In the genomic region with DNA sequence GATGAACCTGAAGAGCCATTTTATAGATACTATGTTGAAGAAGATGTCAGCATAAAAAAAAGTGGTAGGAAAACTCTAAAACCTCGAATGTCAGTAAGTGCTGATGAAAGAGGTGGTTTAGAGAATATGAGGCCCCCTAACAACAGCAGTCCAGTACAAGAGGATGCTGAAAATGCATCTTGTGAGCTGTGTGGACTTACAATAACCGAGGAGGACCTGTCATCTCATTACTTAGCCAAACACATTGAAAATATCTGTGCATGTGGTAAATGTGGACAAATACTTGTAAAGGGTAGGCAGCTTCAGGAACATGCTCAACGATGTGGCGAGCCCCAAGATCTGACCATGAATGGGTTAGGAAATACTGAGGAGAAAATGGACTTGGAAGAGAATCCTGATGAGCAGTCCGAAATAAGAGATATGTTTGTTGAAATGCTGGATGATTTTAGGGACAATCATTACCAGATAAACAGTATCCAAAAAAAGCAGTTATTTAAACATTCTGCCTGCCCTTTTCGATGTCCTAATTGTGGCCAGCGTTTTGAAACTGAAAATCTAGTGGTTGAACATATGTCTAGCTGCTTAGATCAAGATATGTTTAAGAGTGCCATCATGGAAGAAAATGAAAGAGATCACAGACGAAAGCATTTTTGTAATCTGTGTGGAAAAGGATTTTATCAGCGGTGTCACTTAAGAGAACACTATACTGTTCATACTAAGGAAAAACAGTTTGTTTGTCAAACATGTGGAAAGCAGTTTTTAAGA, we compare ENCODE assay signal across 25 cellular contexts. TPM values are rescaled to one million over a fixed set of nuclear protein-coding genes. Genes with fewer than 3 reads are reported as not detected.
DNase-seq lines count a peak whose midpoint lies in the region; ATAC-seq lines count a peak whose summit lies in the region.
"Had no signal": no experiment of that assay in that cellular context is flagged by ENCODE, and none has a peak within 500 bp of the region (broad histone marks: within the 10 kb centered on the region; RNA-seq: fewer than 3 reads in every experiment).

No MANE protein-coding gene starts in this region.

- H3K27me3 Mint-ChIP-seq in stimulated activated naive CD8-positive, alpha-beta T cell treated with anti-CD3 and anti-CD28 coated beads, Interleukin-15, amount 100 ng/mL, for 72 hours, result no peaks in the 10 kb centered on the region
- no peaks in the 10 kb centered on the region for H3K27me3 Mint-ChIP-seq in activated CD4-positive, alpha-beta T cell treated with anti-CD3 and anti-CD28 coated beads, Interleukin-2, amount 10 ng/mL, durations not matched to agents 7 days and 5 days
- H3K27me3 Mint-ChIP-seq: activated CD4-positive, alpha-beta T cell treated with anti-CD3 and anti-CD28 coated beads for 36 hours; CD4-positive, alpha-beta T cell; stimulated activated naive CD8-positive, alpha-beta T cell treated with anti-CD3 and anti-CD28 coated beads, Interleukin-15, Interleukin-2, amounts not matched to agents 100 ng/mL and 50 ng/mL, for 24 hours had no signal

- peaks cover 19% of the 10 kb centered on the region for H3K36me3 Mint-ChIP-seq in activated CD4-positive, alpha-beta T cell treated with anti-CD3 and anti-CD28 coated beads, Interleukin-2, amount 10 ng/mL, durations not matched to agents 7 days and 5 days (ENCODE audit: low read depth)

- H3K27ac Mint-ChIP-seq in stimulated activated naive CD8-positive, alpha-beta T cell treated with anti-CD3 and anti-CD28 coated beads, Interleukin-15, amount 100 ng/mL, for 72 hours, result no peak overlapping the region
- H3K27ac Mint-ChIP-seq in activated CD4-positive, alpha-beta T cell treated with anti-CD3 and anti-CD28 coated beads, Interleukin-2, amount 10 ng/mL, durations not matched to agents 7 days and 5 days, result no peak overlapping the region
- H3K27ac Mint-ChIP-seq: activated CD4-positive, alpha-beta T cell treated with anti-CD3 and anti-CD28 coated beads for 36 hours; CD4-positive, alpha-beta T cell; endodermal cell; stimulated activated naive CD8-positive, alpha-beta T cell treated with anti-CD3 and anti-CD28 coated beads, Interleukin-15, Interleukin-2, amounts not matched to agents 100 ng/mL and 50 ng/mL, for 24 hours had no signal

- peak; percentile 68 for ATAC-seq in stimulated activated naive CD8-positive, alpha-beta T cell treated with anti-CD3 and anti-CD28 coated beads, Interleukin-15, Interleukin-2, amounts not matched to agents 100 U/mL and 50 U/mL, for 24 hours
- no peak for ATAC-seq in stimulated activated naive CD8-positive, alpha-beta T cell treated with anti-CD3 and anti-CD28 coated beads, Interleukin-15, amount 100 ng/mL, for 72 hours
- no peak for ATAC-seq in HG03432 (IDR thresholded peaks at IDR 0.05; ENCODE audit: unreplicated experiment)
- ATAC-seq: activated CD4-positive, alpha-beta T cell treated with anti-CD3 and anti-CD28 coated beads for 36 hours; activated T-cell treated with anti-CD3 and anti-CD28 coated beads, Interleukin-2, amount 50 U/mL, for 4 hours; esophagus mucosa had no signal

- H3K4me3 Mint-ChIP-seq in stimulated activated naive CD8-positive, alpha-beta T cell treated with anti-CD3 and anti-CD28 coated beads, Interleukin-15, amount 100 ng/mL, for 72 hours, result no peak overlapping the region
- H3K4me3 Mint-ChIP-seq in activated CD4-positive, alpha-beta T cell treated with anti-CD3 and anti-CD28 coated beads, Interleukin-2, amount 10 ng/mL, durations not matched to agents 7 days and 5 days, result no peak overlapping the region
- H3K4me3 Mint-ChIP-seq: activated CD4-positive, alpha-beta T cell treated with anti-CD3 and anti-CD28 coated beads for 36 hours; activated T-cell treated with anti-CD3 and anti-CD28 coated beads, Interleukin-2, amount 50 U/mL, for 4 hours; CD4-positive, alpha-beta T cell; endodermal cell; neural crest cell; stimulated activated naive CD8-positive, alpha-beta T cell treated with anti-CD3 and anti-CD28 coated beads, Interleukin-15, Interleukin-2, amounts not matched to agents 100 ng/mL and 50 ng/mL, for 24 hours had no signal

- CTCF ChIA-PET in activated CD4-positive, alpha-beta T cell treated with anti-CD3 and anti-CD28 coated beads, Interleukin-2, amount 10 ng/mL, durations not matched to agents 7 days and 5 days (lab: Charles Lee), result interaction anchor here (2.7 kb wide), 1 partner anchor 12 kb away, joined by 10 read pairs; no protein-coding TSS in a partner anchor

- POLR2A ChIA-PET in activated CD4-positive, alpha-beta T cell treated with anti-CD3 and anti-CD28 coated beads, Interleukin-2, amount 10 ng/mL, durations not matched to agents 7 days and 5 days (lab: Charles Lee), result no interaction called here

- H3K27ac ChIP-seq in angular gyrus (ENCODE audit: low read depth, low read length), result peak overlapping the region; percentile 7
- H3K27ac ChIP-seq: left ventricle myocardium inferior, ovary, uterus had no signal

- peaks cover 10% of the 10 kb centered on the region for H3K4me1 Mint-ChIP-seq in stimulated activated naive CD8-positive, alpha-beta T cell treated with anti-CD3 and anti-CD28 coated beads, Interleukin-15, amount 100 ng/mL, for 72 hours
- peaks cover 12% of the 10 kb centered on the region for H3K4me1 Mint-ChIP-seq in activated CD4-positive, alpha-beta T cell treated with anti-CD3 and anti-CD28 coated beads, Interleukin-2, amount 10 ng/mL, durations not matched to agents 7 days and 5 days
- H3K4me1 Mint-ChIP-seq: endodermal cell, neural crest cell had no signal

- no peaks in the 10 kb centered on the region for H3K9me3 Mint-ChIP-seq in stimulated activated naive CD8-positive, alpha-beta T cell treated with anti-CD3 and anti-CD28 coated beads, Interleukin-15, amount 100 ng/mL, for 72 hours
- H3K9me3 Mint-ChIP-seq in activated CD4-positive, alpha-beta T cell treated with anti-CD3 and anti-CD28 coated beads, Interleukin-2, amount 10 ng/mL, durations not matched to agents 7 days and 5 days, result no peaks in the 10 kb centered on the region
- H3K9me3 Mint-ChIP-seq: activated T-cell treated with anti-CD3 and anti-CD28 coated beads, Interleukin-2, amount 50 U/mL, for 4 hours; CD4-positive, alpha-beta T cell; neural crest cell; stimulated activated naive CD8-positive, alpha-beta T cell treated with anti-CD3 and anti-CD28 coated beads, Interleukin-15, Interleukin-2, amounts not matched to agents 100 ng/mL and 50 ng/mL, for 24 hours had no signal

- no peak for DNase-seq in stimulated activated naive CD8-positive, alpha-beta T cell treated with anti-CD3 and anti-CD28 coated beads, Interleukin-15, Interleukin-2, amounts not matched to agents 100 U/mL and 50 U/mL, for 24 hours
- no peak for DNase-seq in stimulated activated naive CD8-positive, alpha-beta T cell treated with anti-CD3 and anti-CD28 coated beads, Interleukin-15, amount 100 ng/mL, for 72 hours
- no peak for DNase-seq in NCI-H2171 treated with DMSO at 0.1 percent for 48 hours (lab: John Stamatoyannopoulos, UW)
- DNase-seq in activated CD4-positive, alpha-beta T cell treated with anti-CD3 and anti-CD28 coated beads, Interleukin-2, amount 10 ng/mL, durations not matched to agents 7 days and 5 days, result no peak
- DNase-seq: activated CD4-positive, alpha-beta T cell treated with anti-CD3 and anti-CD28 coated beads for 36 hours; activated gamma-delta T cell treated with Interleukin-2 at 50 U/mL for 16 hours; activated T-cell treated with anti-CD3 and anti-CD28 coated beads, Interleukin-2, amount 50 U/mL, for 4 hours; AML-193; CD4-positive, alpha-beta T cell; central memory CD4-positive, alpha-beta T cell; DND-41; endodermal cell; foreskin fibroblast; GF-D8; left ventricle myocardium inferior; mesendoderm; NCI-H1436 treated with DMSO at 0.1 percent for 48 hours; ovary; T-helper 9 cell; uterus had no signal

RNA-seq across cellular contexts. Expression of a gene that starts 17.8 kb away (rescaled TPM):
- 1 to 10 TPM; 2.2 to 2.4 TPM for total RNA-seq in activated CD4-positive, alpha-beta T cell treated with anti-CD3 and anti-CD28 coated beads, Interleukin-2, amount 10 ng/mL, durations not matched to agents 7 days and 5 days

RNA-seq across cellular contexts. Expression of a gene that starts 18.2 kb away (rescaled TPM):
- 10 to 100 TPM; 66.7 to 71.1 TPM for total RNA-seq in activated CD4-positive, alpha-beta T cell treated with anti-CD3 and anti-CD28 coated beads, Interleukin-2, amount 10 ng/mL, durations not matched to agents 7 days and 5 days

RNA-seq across cellular contexts. Expression of a gene that starts 19.1 kb away (rescaled TPM):
- total RNA-seq in activated CD4-positive, alpha-beta T cell treated with anti-CD3 and anti-CD28 coated beads, Interleukin-2, amount 10 ng/mL, durations not matched to agents 7 days and 5 days, result 10 to 100 TPM; 29.2 to 31.2 TPM

RNA-seq across cellular contexts. Expression of a gene that starts 27.0 kb away (rescaled TPM):
- under 1 TPM in 1 of 2 experiments, not detected in 1; 0.50 TPM for total RNA-seq in activated CD4-positive, alpha-beta T cell treated with anti-CD3 and anti-CD28 coated beads, Interleukin-2, amount 10 ng/mL, durations not matched to agents 7 days and 5 days
- total RNA-seq: activated T-cell treated with anti-CD3 and anti-CD28 coated beads, Interleukin-2, amount 50 U/mL, for 4 hours; CD4-positive, alpha-beta T cell had no signal

RNA-seq across cellular contexts. Expression of a gene that starts 57.5 kb away (rescaled TPM):
- total RNA-seq in activated CD4-positive, alpha-beta T cell treated with anti-CD3 and anti-CD28 coated beads, Interleukin-2, amount 10 ng/mL, durations not matched to agents 7 days and 5 days, result under 1 TPM; 0.89 to 0.99 TPM
